ENCODE assay signal across 1 cellular context in the genomic region with DNA sequence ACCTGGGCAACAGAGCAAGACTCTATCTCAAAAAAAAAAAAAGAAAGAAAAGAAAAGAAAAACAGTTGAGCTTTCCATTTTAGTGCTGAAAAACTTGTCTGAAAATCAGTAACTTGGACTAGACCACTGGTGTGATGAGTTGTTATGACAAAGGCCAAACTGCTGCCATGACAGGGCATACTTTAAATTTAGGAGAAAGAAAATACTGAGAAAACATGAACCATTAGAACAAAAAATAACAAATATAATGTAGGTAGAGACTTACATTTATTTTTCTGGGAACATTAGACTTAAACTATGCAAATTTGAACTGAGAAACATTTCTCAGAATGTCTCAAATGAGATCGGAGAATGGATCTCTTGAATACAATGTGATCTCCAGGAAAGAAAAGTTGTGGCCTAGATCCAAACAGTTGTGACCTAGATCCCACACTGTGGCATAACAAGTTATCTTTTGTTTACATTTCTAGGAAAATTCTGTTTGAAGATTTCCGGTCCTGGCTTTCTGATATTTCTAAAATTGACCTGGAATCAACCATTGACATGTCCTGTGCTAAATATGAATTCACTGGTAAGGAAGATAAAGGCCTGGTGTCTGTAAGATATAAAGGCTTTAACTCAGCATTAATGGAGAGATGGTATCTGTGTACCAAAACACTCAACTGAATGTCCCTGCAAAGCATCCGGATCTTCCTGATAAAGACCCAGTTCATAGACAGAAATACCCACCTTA.
TF ChIP-seq lines count a peak whose summit lies in the region.

No MANE protein-coding gene starts in this region.

TF ChIP-seq in K562, 482 proteins besides CTCF, POLR2A, EP300 and RAD21 (continued from another document):
- TF ChIP-seq, protein P1, sequence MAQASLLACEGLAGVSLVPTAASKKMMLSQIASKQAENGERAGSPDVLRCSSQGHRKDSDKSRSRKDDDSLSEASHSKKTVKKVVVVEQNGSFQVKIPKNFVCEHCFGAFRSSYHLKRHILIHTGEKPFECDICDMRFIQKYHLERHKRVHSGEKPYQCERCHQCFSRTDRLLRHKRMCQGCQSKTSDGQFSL (CRISPR knock-in tag; IDR thresholded peaks at IDR 0.05), result no peak
- TF ChIP-seq, protein P1 (tag; IDR thresholded peaks at IDR 0.05), result peak in 1 of 2 experiments; percentile 73; a peak in 2 of 4 replicates
- TF ChIP-seq GABPA (tag; conservative IDR thresholded peaks at IDR 0.05; ENCODE audit: low read depth), result peak; percentile 52
- TF ChIP-seq RNF2 (IDR thresholded peaks at IDR 0.05), result peak; percentile 41; the same call in 1 of the 2 replicates
- TF ChIP-seq, protein P2, sequence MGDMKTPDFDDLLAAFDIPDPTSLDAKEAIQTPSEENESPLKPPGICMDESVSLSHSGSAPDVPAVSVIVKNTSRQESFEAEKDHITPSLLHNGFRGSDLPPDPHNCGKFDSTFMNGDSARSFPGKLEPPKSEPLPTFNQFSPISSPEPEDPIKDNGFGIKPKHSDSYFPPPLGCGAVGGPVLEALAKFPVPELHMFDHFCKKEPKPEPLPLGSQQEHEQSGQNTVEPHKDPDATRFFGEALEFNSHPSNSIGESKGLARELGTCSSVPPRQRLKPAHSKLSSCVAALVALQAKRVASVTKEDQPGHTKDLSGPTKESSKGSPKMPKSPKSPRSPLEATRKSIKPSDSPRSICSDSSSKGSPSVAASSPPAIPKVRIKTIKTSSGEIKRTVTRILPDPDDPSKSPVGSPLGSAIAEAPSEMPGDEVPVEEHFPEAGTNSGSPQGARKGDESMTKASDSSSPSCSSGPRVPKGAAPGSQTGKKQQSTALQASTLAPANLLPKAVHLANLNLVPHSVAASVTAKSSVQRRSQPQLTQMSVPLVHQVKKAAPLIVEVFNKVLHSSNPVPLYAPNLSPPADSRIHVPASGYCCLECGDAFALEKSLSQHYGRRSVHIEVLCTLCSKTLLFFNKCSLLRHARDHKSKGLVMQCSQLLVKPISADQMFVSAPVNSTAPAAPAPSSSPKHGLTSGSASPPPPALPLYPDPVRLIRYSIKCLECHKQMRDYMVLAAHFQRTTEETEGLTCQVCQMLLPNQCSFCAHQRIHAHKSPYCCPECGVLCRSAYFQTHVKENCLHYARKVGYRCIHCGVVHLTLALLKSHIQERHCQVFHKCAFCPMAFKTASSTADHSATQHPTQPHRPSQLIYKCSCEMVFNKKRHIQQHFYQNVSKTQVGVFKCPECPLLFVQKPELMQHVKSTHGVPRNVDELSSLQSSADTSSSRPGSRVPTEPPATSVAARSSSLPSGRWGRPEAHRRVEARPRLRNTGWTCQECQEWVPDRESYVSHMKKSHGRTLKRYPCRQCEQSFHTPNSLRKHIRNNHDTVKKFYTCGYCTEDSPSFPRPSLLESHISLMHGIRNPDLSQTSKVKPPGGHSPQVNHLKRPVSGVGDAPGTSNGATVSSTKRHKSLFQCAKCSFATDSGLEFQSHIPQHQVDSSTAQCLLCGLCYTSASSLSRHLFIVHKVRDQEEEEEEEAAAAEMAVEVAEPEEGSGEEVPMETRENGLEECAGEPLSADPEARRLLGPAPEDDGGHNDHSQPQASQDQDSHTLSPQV (IDR thresholded peaks at IDR 0.05), result peak; percentile 87
- peak; percentile 92; the same call in 1 of the 2 replicates for TF ChIP-seq BCL6 (CRISPR knock-in tag; IDR thresholded peaks at IDR 0.05)
- no peak for TF ChIP-seq OTX1 (CRISPR knock-in tag; IDR thresholded peaks at IDR 0.05)
- TF ChIP-seq DPF2 (IDR thresholded peaks at IDR 0.05), result peak; percentile 93
- TF ChIP-seq PML (IDR thresholded peaks at IDR 0.05; ENCODE audit: low read length), result peak; percentile 89
- TF ChIP-seq SP2 (IDR thresholded peaks at IDR 0.05; ENCODE audit: extremely low read depth, low read depth, low read length, poor library complexity, severe bottlenecking), result no peak
- no peak for TF ChIP-seq ZNF766 (CRISPR knock-in tag; conservative IDR thresholded peaks at IDR 0.05)
- TF ChIP-seq MNT (conservative IDR thresholded peaks at IDR 0.05), result 0 out of 4 replicates have a peak, but pooled peaks of 1 of the 2 experiments have one; percentile 11
- TF ChIP-seq SMAD4 (CRISPR knock-in tag; conservative IDR thresholded peaks at IDR 0.05), result peak; percentile 98
- TF ChIP-seq PTRF (tag; IDR thresholded peaks at IDR 0.05), result peak; percentile 83; the same call in 1 of the 2 replicates
- TF ChIP-seq, protein P3, sequence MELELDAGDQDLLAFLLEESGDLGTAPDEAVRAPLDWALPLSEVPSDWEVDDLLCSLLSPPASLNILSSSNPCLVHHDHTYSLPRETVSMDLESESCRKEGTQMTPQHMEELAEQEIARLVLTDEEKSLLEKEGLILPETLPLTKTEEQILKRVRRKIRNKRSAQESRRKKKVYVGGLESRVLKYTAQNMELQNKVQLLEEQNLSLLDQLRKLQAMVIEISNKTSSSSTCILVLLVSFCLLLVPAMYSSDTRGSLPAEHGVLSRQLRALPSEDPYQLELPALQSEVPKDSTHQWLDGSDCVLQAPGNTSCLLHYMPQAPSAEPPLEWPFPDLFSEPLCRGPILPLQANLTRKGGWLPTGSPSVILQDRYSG (tag; conservative IDR thresholded peaks at IDR 0.05; ENCODE audit: low read depth), result 0 out of 2 replicates have a peak, but pooled peaks have one; percentile 39
- TF ChIP-seq POLR2H (tag; IDR thresholded peaks at IDR 0.05; ENCODE audit: low read depth), result peak; percentile 61; the same call in 1 of the 2 replicates
- TF ChIP-seq JUND (IDR thresholded peaks at IDR 0.05; ENCODE audit: borderline replicate concordance, low read depth, low read length), result peak; percentile 47; the same call in 1 of the 2 replicates
- TF ChIP-seq JUND (tag; IDR thresholded peaks at IDR 0.05; ENCODE audit: borderline replicate concordance, low read depth, low read length), result no peak; the same call in 2 of the 3 replicates
- no peak for TF ChIP-seq NR4A1 (CRISPR knock-in tag; IDR thresholded peaks at IDR 0.05)
- peak; percentile 83; the same call in 1 of the 2 replicates for TF ChIP-seq NR4A1 (tag; IDR thresholded peaks at IDR 0.05)
- TF ChIP-seq ZNF668 (CRISPR knock-in tag; IDR thresholded peaks at IDR 0.05), result peak; percentile 60; the same call in 1 of the 2 replicates
- peak; percentile 54; the same call in 1 of the 2 replicates for TF ChIP-seq MEF2A (IDR thresholded peaks at IDR 0.05; ENCODE audit: control insufficient read depth, low read depth, low read length)
- no peak for TF ChIP-seq RBM25 (IDR thresholded peaks at IDR 0.05; ENCODE audit: low read depth, low read length, severe bottlenecking)
- TF ChIP-seq EP400 (IDR thresholded peaks at IDR 0.05), result peak; percentile 56; the same call in 1 of the 2 replicates
- peak in 1 of 2 experiments; percentile 34; a peak in 1 of 4 replicates for TF ChIP-seq HDAC1 (IDR thresholded peaks at IDR 0.05)
